In genomic region chr4:15376594-15376993, GRCh38 we compare ENCODE assay signal across 18 cellular contexts. TPM values are rescaled to one million over a fixed set of nuclear protein-coding genes. Genes with fewer than 3 reads are reported as not detected.
A peak's percentile ranks its signal among the peaks of the same experiment; 100 is the strongest.
DNase-seq lines count a peak whose midpoint lies in the region; ATAC-seq and TF ChIP-seq lines count a peak whose summit lies in the region.
"Had no signal": no experiment of that assay in that cellular context is flagged by ENCODE, and none has a peak within 500 bp of the region (broad histone marks: within the 10 kb centered on the region; RNA-seq: fewer than 3 reads in every experiment).

No MANE protein-coding gene starts in this region.

- H3K9me2 ChIP-seq in Loucy (replicated peaks; ENCODE audit: low read depth, low read length): no peaks in the 10 kb centered on the region

- peak overlapping the region; percentile 60 for H3K27ac Mint-ChIP-seq in CD4-positive, alpha-beta T cell
- H3K27ac Mint-ChIP-seq in activated T-helper 2 cell treated with anti-CD3 and anti-CD28 coated beads, Interferon-gamma antibody, Interleukin-2, Interleukin-4, amounts not matched to agents 10 μg/mL and 5 μg/mL and 100 μg/mL, durations not matched to agents 14 hours and 24 hours and 36 hours: no peak overlapping the region
- H3K27ac Mint-ChIP-seq: activated naive CD8-positive, alpha-beta T cell had no signal

- no peaks in the 10 kb centered on the region for H3K9me3 Mint-ChIP-seq in CD4-positive, alpha-beta T cell
- H3K9me3 Mint-ChIP-seq in activated T-helper 2 cell treated with anti-CD3 and anti-CD28 coated beads, Interferon-gamma antibody, Interleukin-2, Interleukin-4, amounts not matched to agents 10 μg/mL and 5 μg/mL and 100 μg/mL, durations not matched to agents 14 hours and 24 hours and 36 hours: no peaks in the 10 kb centered on the region
- H3K9me3 Mint-ChIP-seq: dendritic cell treated with granulocyte-macrophage colony-stimulating factor and Interleukin-4, amounts not matched to agents 40 ng/mL and 50 ng/mL, for 4 days had no signal

- H3K4me2 ChIP-seq in Loucy (ENCODE audit: low read depth, low read length, poor library complexity, severe bottlenecking): peak overlapping the region; percentile 63

- H3K36me3 ChIP-seq in Loucy (ENCODE audit: insufficient read depth, low read length): no peaks in the 10 kb centered on the region
- no peaks in the 10 kb centered on the region for H3K36me3 ChIP-seq in muscle layer of colon (ENCODE audit: insufficient read depth, low read length)

- H3K9me3 ChIP-seq in CD4-positive, alpha-beta T cell (ENCODE audit: control insufficient read depth, low read length): no peaks in the 10 kb centered on the region
- no peaks in the 10 kb centered on the region for H3K9me3 ChIP-seq in Loucy (ENCODE audit: insufficient read depth, low read depth, low read length)
- no peaks in the 10 kb centered on the region for H3K9me3 ChIP-seq in muscle layer of colon (ENCODE audit: low read length)
- H3K9me3 ChIP-seq: mucosa of descending colon had no signal

- H3K4me3 ChIP-seq in Loucy (ENCODE audit: low read length, poor library complexity, severe bottlenecking) (no peak overlapping the region), muscle layer of colon (ENCODE audit: low read depth in 1 of 2, low read length in 2 of 2) (no peak overlapping the region)
- H3K4me3 ChIP-seq: mucosa of descending colon had no signal

- H3K27me3 Mint-ChIP-seq in CD4-positive, alpha-beta T cell: no peaks in the 10 kb centered on the region
- no peaks in the 10 kb centered on the region for H3K27me3 Mint-ChIP-seq in activated T-helper 2 cell treated with anti-CD3 and anti-CD28 coated beads, Interferon-gamma antibody, Interleukin-2, Interleukin-4, amounts not matched to agents 10 μg/mL and 5 μg/mL and 100 μg/mL, durations not matched to agents 14 hours and 24 hours and 36 hours (ENCODE audit: low read depth)
- H3K27me3 Mint-ChIP-seq: activated naive CD8-positive, alpha-beta T cell; dendritic cell treated with granulocyte-macrophage colony-stimulating factor and Interleukin-4, amounts not matched to agents 40 ng/mL and 50 ng/mL, for 4 days had no signal

- CTCF ChIA-PET in CD4-positive, alpha-beta T cell (lab: Charles Lee): no interaction called here

- ATAC-seq in CD4-positive, alpha-beta T cell (ENCODE audit: poor library complexity): no peak
- ATAC-seq in GM21723 (IDR thresholded peaks at IDR 0.05; ENCODE audit: unreplicated experiment): no peak

- H3K36me3 Mint-ChIP-seq in CD4-positive, alpha-beta T cell (ENCODE audit: low read depth): no peaks in the 10 kb centered on the region
- no peaks in the 10 kb centered on the region for H3K36me3 Mint-ChIP-seq in activated T-helper 2 cell treated with anti-CD3 and anti-CD28 coated beads, Interferon-gamma antibody, Interleukin-2, Interleukin-4, amounts not matched to agents 10 μg/mL and 5 μg/mL and 100 μg/mL, durations not matched to agents 14 hours and 24 hours and 36 hours (ENCODE audit: low read depth)

- H2AFZ ChIP-seq in Loucy (ENCODE audit: low read length): no peak overlapping the region
- H2AFZ ChIP-seq: parathyroid adenoma had no signal

- H3K4me1 Mint-ChIP-seq in CD4-positive, alpha-beta T cell (ENCODE audit: low read depth): peaks cover 28% of the 10 kb centered on the region
- H3K4me1 Mint-ChIP-seq in activated T-helper 2 cell treated with anti-CD3 and anti-CD28 coated beads, Interferon-gamma antibody, Interleukin-2, Interleukin-4, amounts not matched to agents 10 μg/mL and 5 μg/mL and 100 μg/mL, durations not matched to agents 14 hours and 24 hours and 36 hours (ENCODE audit: low read depth): peaks cover 62% of the 10 kb centered on the region

- no peaks in the 10 kb centered on the region for H3K27me3 ChIP-seq in CD4-positive, alpha-beta T cell (ENCODE audit: control insufficient read depth, insufficient read depth, low read length)
- H3K27me3 ChIP-seq in Loucy (ENCODE audit: insufficient read depth, low read length, poor library complexity, severe bottlenecking) (no peaks in the 10 kb centered on the region), muscle layer of colon (ENCODE audit: control insufficient read depth in 1 of 2, insufficient read depth in 2 of 2, low read length in 2 of 2) (no peaks in the 10 kb centered on the region)

- POLR2A ChIA-PET in CD4-positive, alpha-beta T cell (lab: Charles Lee): no interaction called here

- H3K4me3 Mint-ChIP-seq in CD4-positive, alpha-beta T cell: no peak overlapping the region
- no peak overlapping the region for H3K4me3 Mint-ChIP-seq in activated T-helper 2 cell treated with anti-CD3 and anti-CD28 coated beads, Interferon-gamma antibody, Interleukin-2, Interleukin-4, amounts not matched to agents 10 μg/mL and 5 μg/mL and 100 μg/mL, durations not matched to agents 14 hours and 24 hours and 36 hours (ENCODE audit: low read depth)
- H3K4me3 Mint-ChIP-seq: activated naive CD8-positive, alpha-beta T cell; dendritic cell treated with granulocyte-macrophage colony-stimulating factor and Interleukin-4, amounts not matched to agents 40 ng/mL and 50 ng/mL, for 4 days had no signal

- intact Hi-C loops in CD4-positive, alpha-beta T cell (cut with DNase I, micrococcal nuclease): no loop called here
- intact Hi-C loops in activated T-helper 2 cell treated with anti-CD3 and anti-CD28 coated beads, Interferon-gamma antibody, Interleukin-2, Interleukin-4, amounts not matched to agents 10 μg/mL and 5 μg/mL and 100 μg/mL, durations not matched to agents 14 hours and 24 hours and 36 hours (cut with micrococcal nuclease): loop anchor here (5.0 to 10.0 kb wide), 2 partner anchors 144 to 522 kb away; no protein-coding TSS in a partner anchor

- DNase-seq in CD4-positive, alpha-beta T cell: no peak
- DNase-seq in dedifferentiated amniotic fluid mesenchymal stem cell (ENCODE audit: extremely low spot score): peak; percentile 38
- no peak for DNase-seq in GOT3 (lab: John Stamatoyannopoulos, UW)
- DNase-seq in NCI-H2107 treated with DMSO at 0.1 percent for 48 hours (lab: John Stamatoyannopoulos, UW; ENCODE audit: unreplicated experiment): no peak
- DNase-seq in activated T-helper 2 cell treated with anti-CD3 and anti-CD28 coated beads, Interferon-gamma antibody, Interleukin-2, Interleukin-4, amounts not matched to agents 10 μg/mL and 5 μg/mL and 100 μg/mL, durations not matched to agents 14 hours and 24 hours and 36 hours (ENCODE audit: low spot score): no peak
- DNase-seq: activated CD4-positive, CD25-positive, alpha-beta regulatory T cell treated with anti-CD3 and anti-CD28 coated beads, Interleukin-2, amount 50 U/mL, for 72 hours; activated CD8-positive, alpha-beta memory T cell treated with anti-CD3 and anti-CD28 coated beads, Interleukin-2, amount 50 U/mL, for 48 hours; AML-193; mucosa of descending colon; NCI-H1092; SW 1271 had no signal

- no peak for TF ChIP-seq CTCF in CD4-positive, alpha-beta T cell (IDR thresholded peaks at IDR 0.05)
- TF ChIP-seq CTCF in Loucy (conservative IDR thresholded peaks at IDR 0.05; ENCODE audit: low read length): no peak

- H3K9ac ChIP-seq in Loucy (ENCODE audit: low read depth, low read length, poor library complexity, severe bottlenecking) (peak overlapping the region; percentile 61), muscle layer of colon (ENCODE audit: low read length) (no peak overlapping the region)
- H3K9ac ChIP-seq: parathyroid adenoma had no signal

- no peak overlapping the region for H3K27ac ChIP-seq in CD4-positive, alpha-beta T cell (ENCODE audit: low read depth, low read length)
- H3K27ac ChIP-seq in muscle layer of colon (ENCODE audit: low read depth, low read length): peak overlapping the region; percentile 24
- H3K27ac ChIP-seq: parathyroid adenoma had no signal

- H4K20me1 ChIP-seq in Loucy (ENCODE audit: insufficient read depth, low read length, poor library complexity, severe bottlenecking): no peaks in the 10 kb centered on the region

- peaks cover 65% of the 10 kb centered on the region for H3K4me1 ChIP-seq in Loucy (ENCODE audit: insufficient read depth, low read length, poor library complexity, severe bottlenecking)
- H3K4me1 ChIP-seq in muscle layer of colon (ENCODE audit: insufficient read depth, low read length): peaks cover 14% of the 10 kb centered on the region
- H3K4me1 ChIP-seq: parathyroid adenoma had no signal

- H3K79me2 ChIP-seq in Loucy (ENCODE audit: insufficient read depth, low read length): no peaks in the 10 kb centered on the region
- H3K79me2 ChIP-seq: parathyroid adenoma had no signal

- no peaks in the 10 kb centered on the region; the same call in 1 of the 2 replicates for H3F3A ChIP-seq in Loucy (ENCODE audit: low read depth)

RNA-seq across cellular contexts. Expression of gene C1QTNF7, which starts 51.2 kb away (rescaled TPM):
- total RNA-seq in CD4-positive, alpha-beta T cell: not detected
- total RNA-seq in activated T-helper 2 cell treated with anti-CD3 and anti-CD28 coated beads, Interferon-gamma antibody, Interleukin-2, Interleukin-4, amounts not matched to agents 10 μg/mL and 5 μg/mL and 100 μg/mL, durations not matched to agents 14 hours and 24 hours and 36 hours: 0.11 TPM in 1 of 2 replicates, not detected in the other
- total RNA-seq: HT-29 had no signal
